Comparison of ENCODE assay signal across 18 cellular contexts in genomic region chr11:66881436-66881835, GRCh38. TPM values are rescaled to one million over a fixed set of nuclear protein-coding genes. Genes with fewer than 3 reads are reported as not detected.
A peak's percentile ranks its signal among the peaks of the same experiment; 100 is the strongest.
DNase-seq lines count a peak whose midpoint lies in the region; ATAC-seq and TF ChIP-seq lines count a peak whose summit lies in the region.
"Had no signal": no experiment of that assay in that cellular context is flagged by ENCODE, and none has a peak within 500 bp of the region (broad histone marks: within the 10 kb centered on the region; RNA-seq: fewer than 3 reads in every experiment).

No MANE protein-coding gene starts in this region.

- H3K27me3 Mint-ChIP-seq in WTC11 (ENCODE audit: low read depth) = no peaks in the 10 kb centered on the region
- peaks cover 8% of the 10 kb centered on the region for H3K27me3 Mint-ChIP-seq in nephron progenitor cell (ENCODE audit: low read depth, poor library complexity)
- H3K27me3 Mint-ChIP-seq: activated naive CD4-positive, alpha-beta T cell treated with anti-CD3 and anti-CD28 coated beads, Interleukin-2, amount 50 U/mL, for 24 hours; CD4-positive, alpha-beta memory T cell had no signal

- peak overlapping the region; percentile 52 for H3K4me3 ChIP-seq in Loucy (ENCODE audit: low read length, poor library complexity, severe bottlenecking)
- H3K4me3 ChIP-seq: gastroesophageal sphincter had no signal

- no peaks in the 10 kb centered on the region for H4K20me1 ChIP-seq in Loucy (ENCODE audit: insufficient read depth, low read length, poor library complexity, severe bottlenecking)

- CTCF ChIA-PET in WTC11 (lab: Charles Lee) = interaction anchor here (0.7 to 4.0 kb wide), 22 partner anchors 9 to 189 kb away, joined by 3 to 39 read pairs (median 12); partner anchors contain the start of genes C11orf86, PC and RCE1

- peak overlapping the region; percentile 72 for H3K4me2 ChIP-seq in Loucy (ENCODE audit: low read depth, low read length, poor library complexity, severe bottlenecking)

- peak overlapping the region; percentile 54 for H3K9ac ChIP-seq in Loucy (ENCODE audit: low read depth, low read length, poor library complexity, severe bottlenecking)

- 0 out of 2 replicates have a peak, but pooled peaks cover 3% of the 10 kb centered on the region for H3F3A ChIP-seq in Loucy (ENCODE audit: low read depth)

- peaks cover 28% of the 10 kb centered on the region for H3K4me1 ChIP-seq in Loucy (ENCODE audit: insufficient read depth, low read length, poor library complexity, severe bottlenecking)

- peak overlapping the region; percentile 83 for H3K27ac Mint-ChIP-seq in WTC11
- H3K27ac Mint-ChIP-seq in nephron progenitor cell = peak overlapping the region; percentile 36
- H3K27ac Mint-ChIP-seq: activated naive CD4-positive, alpha-beta T cell treated with anti-CD3 and anti-CD28 coated beads, Interleukin-2, amount 50 U/mL, for 24 hours had no signal

- no peaks in the 10 kb centered on the region for H3K9me2 ChIP-seq in Loucy (replicated peaks; ENCODE audit: low read depth, low read length)

- H3K36me3 Mint-ChIP-seq in WTC11 (no peaks in the 10 kb centered on the region), nephron progenitor cell (ENCODE audit: low read depth) (peaks cover 3% of the 10 kb centered on the region)
- H3K36me3 Mint-ChIP-seq: activated naive CD4-positive, alpha-beta T cell treated with anti-CD3 and anti-CD28 coated beads, Interleukin-2, amount 50 U/mL, for 24 hours; CD4-positive, alpha-beta memory T cell had no signal

- no peak for TF ChIP-seq POLR2A in erythroblast (IDR thresholded peaks at IDR 0.05; ENCODE audit: low read length)

- DNase-seq in DMS 273 (lab: John Stamatoyannopoulos, UW; ENCODE audit: unreplicated experiment) (peak; percentile 21), DMS 273 treated with DMSO at 0.1 percent for 48 hours (lab: John Stamatoyannopoulos, UW) (no peak), WTC11 (ENCODE audit: low spot score) (no peak), nephron progenitor cell (no peak), erythroblast (lab: John Stamatoyannopoulos, UW) (no peak)
- DNase-seq: 8988T; activated CD4-positive, CD25-positive, alpha-beta regulatory T cell; activated CD8-positive, alpha-beta memory T cell treated with anti-CD3 and anti-CD28 coated beads, Interleukin-2, amount 50 U/mL, for 4 hours; CD4-positive, alpha-beta memory T cell; GDM1; stimulated activated CD4-positive, alpha-beta T cell treated with anti-CD3 and anti-CD28 coated beads, Interleukin-4, amount 100 ng/mL, for 24 hours; SW 1271 had no signal

- H3K4me3 Mint-ChIP-seq in WTC11 (no peak overlapping the region), nephron progenitor cell (peak overlapping the region; percentile 40)

- no peak overlapping the region for H2AFZ ChIP-seq in Loucy (ENCODE audit: low read length)

- H3K9me3 ChIP-seq in Loucy (ENCODE audit: insufficient read depth, low read depth, low read length) = no peaks in the 10 kb centered on the region
- H3K9me3 ChIP-seq: gastroesophageal sphincter, neutrophil had no signal

- TF ChIP-seq CTCF in Loucy (conservative IDR thresholded peaks at IDR 0.05; ENCODE audit: low read length) (peak; percentile 35), WTC11 (IDR thresholded peaks at IDR 0.05) (no peak), nephron progenitor cell (IDR thresholded peaks at IDR 0.05) (no peak)

- no peaks in the 10 kb centered on the region for H3K27me3 ChIP-seq in Loucy (ENCODE audit: insufficient read depth, low read length, poor library complexity, severe bottlenecking)
- H3K27me3 ChIP-seq: gastroesophageal sphincter had no signal

- ATAC-seq in WTC11 (no peak), HG03108 (IDR thresholded peaks at IDR 0.05; ENCODE audit: unreplicated experiment) (no peak), GM18502 (IDR thresholded peaks at IDR 0.05; ENCODE audit: poor library complexity, unreplicated experiment) (no peak)
- ATAC-seq: gastroesophageal sphincter had no signal

- H3K79me2 ChIP-seq in Loucy (ENCODE audit: insufficient read depth, low read length) = no peaks in the 10 kb centered on the region

- H3K4me1 Mint-ChIP-seq in WTC11 (peaks cover 43% of the 10 kb centered on the region), nephron progenitor cell (peaks cover 81% of the 10 kb centered on the region)

- POLR2A ChIA-PET in WTC11 (lab: Charles Lee) = interaction anchor here (0.6 kb wide), 1 partner anchor 30 kb away, joined by 3 read pairs; no protein-coding TSS in a partner anchor

- no peaks in the 10 kb centered on the region for H3K36me3 ChIP-seq in Loucy (ENCODE audit: insufficient read depth, low read length)
- H3K36me3 ChIP-seq: gastroesophageal sphincter, neutrophil had no signal

- H3K9me3 Mint-ChIP-seq in WTC11 (no peaks in the 10 kb centered on the region), nephron progenitor cell (no peaks in the 10 kb centered on the region)
- H3K9me3 Mint-ChIP-seq: activated naive CD4-positive, alpha-beta T cell treated with anti-CD3 and anti-CD28 coated beads, Interleukin-2, amount 50 U/mL, for 24 hours; CD4-positive, alpha-beta memory T cell had no signal

TF ChIP-seq in WTC11, 78 proteins besides CTCF, POLR2A, EP300 and RAD21:
- TF ChIP-seq TP53 (CRISPR knock-in tag; IDR thresholded peaks at IDR 0.05) = no peak
- no peak for TF ChIP-seq PRRX2 (CRISPR knock-in tag; IDR thresholded peaks at IDR 0.05)
- no peak for TF ChIP-seq TEAD4 (CRISPR knock-in tag; IDR thresholded peaks at IDR 0.05)
TF ChIP-seq in WTC11: peak in this region for 0.

RNA-seq across cellular contexts. Expression of gene LRFN4, which starts 24.6 kb away (rescaled TPM):
- 62.7 to 70.3 TPM (median 68.0 TPM) in 3 replicates for total RNA-seq in WTC11 (2021)

RNA-seq across cellular contexts. Expression of gene RCE1, which starts 38.2 kb away (rescaled TPM):
- 34.5 to 36.9 TPM (median 34.6 TPM) in 3 replicates for total RNA-seq in WTC11 (2021)
